In genomic region chr10:129047585-129047984, GRCh38 we compare ENCODE assay signal across 40 cellular contexts.
"Had no signal": no experiment of that assay in that cellular context is flagged by ENCODE, and none has a peak within 500 bp of the region (broad histone marks: within the 10 kb centered on the region; RNA-seq: fewer than 3 reads in every experiment).

No MANE protein-coding gene starts in this region.

- H3K27ac Mint-ChIP-seq: activated naive CD4-positive, alpha-beta T cell treated with anti-CD3 and anti-CD28 coated beads for 36 hours; activated naive CD4-positive, alpha-beta T cell treated with anti-CD3 and anti-CD28 coated beads, Interleukin-2, amount 10 ng/mL, durations not matched to agents 7 days and 5 days; activated naive CD4-positive, alpha-beta T cell treated with anti-CD3 and anti-CD28 coated beads, Interleukin-2, amount 50 U/mL, for 24 hours; activated naive CD4-positive, alpha-beta T cell treated with anti-CD3 and anti-CD28 coated beads, Interleukin-2, amount 50 U/mL, for 72 hours; activated naive CD8-positive, alpha-beta T cell; activated naive CD8-positive, alpha-beta T cell treated with anti-CD3 and anti-CD28 coated beads for 36 hours; activated naive CD8-positive, alpha-beta T cell treated with anti-CD3 and anti-CD28 coated beads, Interleukin-2, amount 10 ng/mL, durations not matched to agents 7 days and 5 days; activated naive CD8-positive, alpha-beta T cell treated with anti-CD3 and anti-CD28 coated beads, Interleukin-2, amount 50 U/mL, for 24 hours; activated T-cell treated with anti-CD3 and anti-CD28 coated beads, Interleukin-2, amount 50 U/mL, for 24 hours; activated T-cell treated with anti-CD3 and anti-CD28 coated beads, Interleukin-2, amount 50 U/mL, for 72 hours; activated T-helper 1 cell treated with anti-CD3 and anti-CD28 coated beads, Interleukin-12 subunit alpha, Interleukin-12 subunit beta, Interleukin-2, Interleukin-4 antibody, amounts not matched to agents 30 ng/mL and 10 ng/mL and 1 ng/mL, durations not matched to agents 14 hours and 24 hours and 36 hours; activated T-helper 17 cell treated with anti-CD3 and anti-CD28 coated beads, Interleukin-2, amount 50 U/mL, for 72 hours; activated T-helper 2 cell treated with anti-CD3 and anti-CD28 coated beads, Interferon-gamma antibody, Interleukin-2, Interleukin-4, amounts not matched to agents 10 μg/mL and 5 μg/mL and 100 μg/mL, durations not matched to agents 14 hours and 24 hours and 36 hours; brain had no signal

- FAIRE-seq: astrocyte, bronchial epithelial cell had no signal

- H3K9me3 ChIP-seq: adrenal gland, ascending aorta, body of pancreas, breast epithelium had no signal

- H3K36me3 Mint-ChIP-seq: activated naive CD4-positive, alpha-beta T cell treated with anti-CD3 and anti-CD28 coated beads, Interleukin-2, amount 10 ng/mL, durations not matched to agents 7 days and 5 days; activated naive CD4-positive, alpha-beta T cell treated with anti-CD3 and anti-CD28 coated beads, Interleukin-2, amount 50 U/mL, for 24 hours; activated naive CD4-positive, alpha-beta T cell treated with anti-CD3 and anti-CD28 coated beads, Interleukin-2, amount 50 U/mL, for 72 hours; activated naive CD8-positive, alpha-beta T cell; activated naive CD8-positive, alpha-beta T cell treated with anti-CD3 and anti-CD28 coated beads for 36 hours; activated naive CD8-positive, alpha-beta T cell treated with anti-CD3 and anti-CD28 coated beads, Interleukin-2, amount 10 ng/mL, durations not matched to agents 7 days and 5 days; brain had no signal

- H3K36me3 ChIP-seq: adrenal gland, ascending aorta, brain microvascular endothelial cell, breast epithelium, cardiac muscle cell had no signal

- H3K4me3 ChIP-seq: adrenal gland, ascending aorta, body of pancreas, breast epithelium, cardiac muscle cell had no signal

- H3K4me1 ChIP-seq: adrenal gland, body of pancreas, breast epithelium had no signal

- H3K9me3 Mint-ChIP-seq: activated naive CD4-positive, alpha-beta T cell treated with anti-CD3 and anti-CD28 coated beads for 36 hours; activated naive CD4-positive, alpha-beta T cell treated with anti-CD3 and anti-CD28 coated beads, Interleukin-2, amount 10 ng/mL, durations not matched to agents 7 days and 5 days; activated naive CD4-positive, alpha-beta T cell treated with anti-CD3 and anti-CD28 coated beads, Interleukin-2, amount 50 U/mL, for 24 hours; activated naive CD4-positive, alpha-beta T cell treated with anti-CD3 and anti-CD28 coated beads, Interleukin-2, amount 50 U/mL, for 72 hours; activated naive CD8-positive, alpha-beta T cell treated with anti-CD3 and anti-CD28 coated beads for 36 hours; activated naive CD8-positive, alpha-beta T cell treated with anti-CD3 and anti-CD28 coated beads, Interleukin-2, amount 10 ng/mL, durations not matched to agents 7 days and 5 days; activated naive CD8-positive, alpha-beta T cell treated with anti-CD3 and anti-CD28 coated beads, Interleukin-2, amount 50 U/mL, for 24 hours; activated T-cell treated with anti-CD3 and anti-CD28 coated beads, Interleukin-2, amount 50 U/mL, for 24 hours; activated T-cell treated with anti-CD3 and anti-CD28 coated beads, Interleukin-2, amount 50 U/mL, for 4 hours; activated T-cell treated with anti-CD3 and anti-CD28 coated beads, Interleukin-2, amount 50 U/mL, for 72 hours; activated T-helper 1 cell treated with anti-CD3 and anti-CD28 coated beads, Interleukin-12 subunit alpha, Interleukin-12 subunit beta, Interleukin-2, Interleukin-4 antibody, amounts not matched to agents 30 ng/mL and 10 ng/mL and 1 ng/mL, durations not matched to agents 14 hours and 24 hours and 36 hours; activated T-helper 17 cell treated with anti-CD3 and anti-CD28 coated beads, Interleukin-2, amount 50 U/mL, for 72 hours; activated T-helper 2 cell treated with anti-CD3 and anti-CD28 coated beads, Interferon-gamma antibody, Interleukin-2, Interleukin-4, amounts not matched to agents 10 μg/mL and 5 μg/mL and 100 μg/mL, durations not matched to agents 14 hours and 24 hours and 36 hours; central memory CD8-positive, alpha-beta T cell had no signal

- DNase-seq: activated effector memory CD4-positive, alpha-beta T cell treated with anti-CD3 and anti-CD28 coated beads, Interleukin-2, amount 50 U/mL, for 16 hours; activated effector memory CD4-positive, alpha-beta T cell treated with Interleukin-2 at 50 U/mL for 16 hours; activated gamma-delta T cell; activated gamma-delta T cell treated with Interleukin-2 at 50 U/mL for 16 hours; activated naive CD4-positive, alpha-beta T cell; activated naive CD4-positive, alpha-beta T cell treated with anti-CD3 and anti-CD28 coated beads for 36 hours; activated naive CD4-positive, alpha-beta T cell treated with anti-CD3 and anti-CD28 coated beads, Interleukin-2, amount 10 ng/mL, durations not matched to agents 7 days and 5 days; activated naive CD4-positive, alpha-beta T cell treated with anti-CD3 and anti-CD28 coated beads, Interleukin-2, amount 50 U/mL, for 16 hours; activated naive CD4-positive, alpha-beta T cell treated with Interleukin-2 at 50 U/mL for 16 hours; activated naive CD8-positive, alpha-beta T cell treated with anti-CD3 and anti-CD28 coated beads for 36 hours; activated naive CD8-positive, alpha-beta T cell treated with anti-CD3 and anti-CD28 coated beads, Interleukin-2, amount 10 ng/mL, durations not matched to agents 7 days and 5 days; activated naive CD8-positive, alpha-beta T cell treated with anti-CD3 and anti-CD28 coated beads, Interleukin-2, amount 50 U/mL, for 24 hours; activated T-cell treated with anti-CD3 and anti-CD28 coated beads, Interleukin-2, amount 50 U/mL, for 1 hour; activated T-cell treated with anti-CD3 and anti-CD28 coated beads, Interleukin-2, amount 50 U/mL, for 24 hours; activated T-cell treated with anti-CD3 and anti-CD28 coated beads, Interleukin-2, amount 50 U/mL, for 4 hours; activated T-cell treated with anti-CD3 and anti-CD28 coated beads, Interleukin-2, amount 50 U/mL, for 48 hours; activated T-cell treated with anti-CD3 and anti-CD28 coated beads, Interleukin-2, amount 50 U/mL, for 72 hours; adrenal gland; amniotic stem cell; amygdala; anterior cingulate cortex; aorta; body of pancreas; caudate nucleus; central memory CD4-positive, alpha-beta T cell; cerebellar nuclear complex had no signal

- H3K27ac ChIP-seq: adrenal gland, ascending aorta, body of pancreas, brain microvascular endothelial cell, breast epithelium, cardiac muscle cell had no signal

- H3K4me3 Mint-ChIP-seq: activated naive CD4-positive, alpha-beta T cell treated with anti-CD3 and anti-CD28 coated beads for 36 hours; activated naive CD4-positive, alpha-beta T cell treated with anti-CD3 and anti-CD28 coated beads, Interleukin-2, amount 10 ng/mL, durations not matched to agents 7 days and 5 days; activated naive CD4-positive, alpha-beta T cell treated with anti-CD3 and anti-CD28 coated beads, Interleukin-2, amount 50 U/mL, for 24 hours; activated naive CD8-positive, alpha-beta T cell; activated naive CD8-positive, alpha-beta T cell treated with anti-CD3 and anti-CD28 coated beads for 36 hours; activated naive CD8-positive, alpha-beta T cell treated with anti-CD3 and anti-CD28 coated beads, Interleukin-2, amount 10 ng/mL, durations not matched to agents 7 days and 5 days; activated naive CD8-positive, alpha-beta T cell treated with anti-CD3 and anti-CD28 coated beads, Interleukin-2, amount 50 U/mL, for 24 hours; activated T-cell treated with anti-CD3 and anti-CD28 coated beads, Interleukin-2, amount 50 U/mL, for 24 hours; activated T-cell treated with anti-CD3 and anti-CD28 coated beads, Interleukin-2, amount 50 U/mL, for 4 hours; activated T-cell treated with anti-CD3 and anti-CD28 coated beads, Interleukin-2, amount 50 U/mL, for 72 hours; activated T-helper 1 cell treated with anti-CD3 and anti-CD28 coated beads, Interleukin-12 subunit alpha, Interleukin-12 subunit beta, Interleukin-2, Interleukin-4 antibody, amounts not matched to agents 30 ng/mL and 10 ng/mL and 1 ng/mL, durations not matched to agents 14 hours and 24 hours and 36 hours; activated T-helper 17 cell treated with anti-CD3 and anti-CD28 coated beads, Interleukin-2, amount 50 U/mL, for 72 hours; brain; central memory CD8-positive, alpha-beta T cell had no signal

- ATAC-seq: activated naive CD4-positive, alpha-beta T cell treated with anti-CD3 and anti-CD28 coated beads, Interleukin-2, amount 50 U/mL, for 72 hours; activated naive CD8-positive, alpha-beta T cell treated with anti-CD3 and anti-CD28 coated beads, Interleukin-2, amount 50 U/mL, for 24 hours; activated T-cell treated with anti-CD3 and anti-CD28 coated beads, Interleukin-2, amount 50 U/mL, for 4 hours; activated T-cell treated with anti-CD3 and anti-CD28 coated beads, Interleukin-2, amount 50 U/mL, for 72 hours; activated T-helper 17 cell treated with anti-CD3 and anti-CD28 coated beads, Interleukin-2, amount 50 U/mL, for 72 hours; body of pancreas had no signal

- H3K27me3 Mint-ChIP-seq: activated naive CD8-positive, alpha-beta T cell; activated naive CD8-positive, alpha-beta T cell treated with anti-CD3 and anti-CD28 coated beads for 36 hours had no signal

- H3K27me3 ChIP-seq: ascending aorta, body of pancreas, brain microvascular endothelial cell, breast epithelium, cardiac muscle cell had no signal
